In genomic region chr17:78051186-78051972, GRCh38 we compare ENCODE assay signal across 17 cellular contexts.
"Had no signal": no experiment of that assay in that cellular context is flagged by ENCODE, and none has a peak within 500 bp of the region (broad histone marks: within the 10 kb centered on the region; RNA-seq: fewer than 3 reads in every experiment).

No MANE protein-coding gene starts in this region.

- H3K27me3 ChIP-seq: tibial nerve had no signal

- ATAC-seq: activated CD8-positive, alpha-beta T cell treated with anti-CD3 and anti-CD28 coated beads for 36 hours; natural killer cell had no signal

- H3K9me3 ChIP-seq: left ventricle myocardium inferior, tibial nerve had no signal

- H3K4me3 Mint-ChIP-seq: activated CD4-positive, alpha-beta T cell treated with anti-CD3 and anti-CD28 coated beads, Interleukin-2, amount 10 ng/mL, durations not matched to agents 7 days and 5 days; activated CD8-positive, alpha-beta T cell treated with anti-CD3 and anti-CD28 coated beads for 36 hours; activated naive CD4-positive, alpha-beta T cell treated with anti-CD3 and anti-CD28 coated beads, Interleukin-2, amount 10 ng/mL, durations not matched to agents 7 days and 5 days; natural killer cell; stimulated activated naive CD8-positive, alpha-beta T cell treated with anti-CD3 and anti-CD28 coated beads, Interleukin-15, Interleukin-2, amounts not matched to agents 100 ng/mL and 50 ng/mL, for 24 hours had no signal

- DNase-seq: activated CD4-positive, alpha-beta T cell treated with anti-CD3 and anti-CD28 coated beads, Interleukin-2, amount 10 ng/mL, durations not matched to agents 7 days and 5 days; activated CD4-positive, CD25-positive, alpha-beta regulatory T cell treated with anti-CD3 and anti-CD28 coated beads, Interleukin-2, amount 50 U/mL, for 72 hours; activated CD8-positive, alpha-beta T cell treated with anti-CD3 and anti-CD28 coated beads for 36 hours; activated naive CD4-positive, alpha-beta T cell treated with anti-CD3 and anti-CD28 coated beads, Interleukin-2, amount 10 ng/mL, durations not matched to agents 7 days and 5 days; central memory CD4-positive, alpha-beta T cell; effector memory CD4-positive, alpha-beta T cell; hippocampal formation; kidney glomerular epithelial cell; left ventricle myocardium inferior; natural killer cell; stimulated activated CD4-positive, alpha-beta T cell treated with anti-CD3 and anti-CD28 coated beads, Interleukin-12 subunit alpha, Interleukin-12 subunit beta, amount 100 ng/mL, for 4 hours; stimulated activated CD4-positive, alpha-beta T cell treated with anti-CD3 and anti-CD28 coated beads, Interleukin-4, amount 100 ng/mL, for 4 hours had no signal

- H3K4me3 ChIP-seq: left ventricle myocardium inferior, tibial nerve had no signal

- H3K27ac Mint-ChIP-seq: activated CD4-positive, alpha-beta T cell treated with anti-CD3 and anti-CD28 coated beads, Interleukin-2, amount 10 ng/mL, durations not matched to agents 7 days and 5 days; activated CD8-positive, alpha-beta T cell treated with anti-CD3 and anti-CD28 coated beads for 36 hours; activated naive CD4-positive, alpha-beta T cell treated with anti-CD3 and anti-CD28 coated beads, Interleukin-2, amount 10 ng/mL, durations not matched to agents 7 days and 5 days; activated T-helper 2 cell treated with anti-CD3 and anti-CD28 coated beads, Interferon-gamma antibody, Interleukin-2, Interleukin-4, amounts not matched to agents 10 μg/mL and 5 μg/mL and 100 μg/mL, durations not matched to agents 14 hours and 24 hours and 36 hours; progenitor cell of endocrine pancreas; stimulated activated naive CD8-positive, alpha-beta T cell treated with anti-CD3 and anti-CD28 coated beads, Interleukin-15, Interleukin-2, amounts not matched to agents 100 ng/mL and 50 ng/mL, for 24 hours had no signal

- H3K4me1 Mint-ChIP-seq: activated CD4-positive, alpha-beta T cell treated with anti-CD3 and anti-CD28 coated beads, Interleukin-2, amount 10 ng/mL, durations not matched to agents 7 days and 5 days had no signal

- H3K27ac ChIP-seq: left ventricle myocardium inferior, tibial nerve, VCaP had no signal

- H3K27me3 Mint-ChIP-seq: activated CD4-positive, alpha-beta T cell treated with anti-CD3 and anti-CD28 coated beads, Interleukin-2, amount 10 ng/mL, durations not matched to agents 7 days and 5 days; activated CD8-positive, alpha-beta T cell treated with anti-CD3 and anti-CD28 coated beads for 36 hours; activated naive CD4-positive, alpha-beta T cell treated with anti-CD3 and anti-CD28 coated beads, Interleukin-2, amount 10 ng/mL, durations not matched to agents 7 days and 5 days; progenitor cell of endocrine pancreas; stimulated activated naive CD8-positive, alpha-beta T cell treated with anti-CD3 and anti-CD28 coated beads, Interleukin-15, Interleukin-2, amounts not matched to agents 100 ng/mL and 50 ng/mL, for 24 hours had no signal

- H3K9me3 Mint-ChIP-seq: activated CD4-positive, alpha-beta T cell treated with anti-CD3 and anti-CD28 coated beads, Interleukin-2, amount 10 ng/mL, durations not matched to agents 7 days and 5 days; activated CD8-positive, alpha-beta T cell treated with anti-CD3 and anti-CD28 coated beads for 36 hours; activated naive CD4-positive, alpha-beta T cell treated with anti-CD3 and anti-CD28 coated beads, Interleukin-2, amount 10 ng/mL, durations not matched to agents 7 days and 5 days; activated T-helper 2 cell treated with anti-CD3 and anti-CD28 coated beads, Interferon-gamma antibody, Interleukin-2, Interleukin-4, amounts not matched to agents 10 μg/mL and 5 μg/mL and 100 μg/mL, durations not matched to agents 14 hours and 24 hours and 36 hours; natural killer cell; stimulated activated naive CD8-positive, alpha-beta T cell treated with anti-CD3 and anti-CD28 coated beads, Interleukin-15, Interleukin-2, amounts not matched to agents 100 ng/mL and 50 ng/mL, for 24 hours had no signal
